In the genomic region with DNA sequence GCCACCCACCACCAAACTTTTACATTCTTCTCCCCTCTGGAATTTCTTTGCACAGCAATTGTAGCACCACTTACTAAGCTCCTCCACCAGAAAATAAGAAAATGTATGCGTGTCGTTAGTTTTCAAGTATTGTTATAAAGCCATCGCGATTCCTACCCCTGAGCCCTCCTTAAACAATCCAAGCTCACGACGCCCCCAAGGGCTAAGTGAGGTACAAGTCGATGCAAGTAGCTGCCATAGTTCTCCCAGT, we compare ENCODE assay signal across 8 cellular contexts. TPM values are rescaled to one million over a fixed set of nuclear protein-coding genes. Genes with fewer than 3 reads are reported as not detected.
DNase-seq lines count a peak whose midpoint lies in the region; ATAC-seq and TF ChIP-seq lines count a peak whose summit lies in the region.

No MANE protein-coding gene starts in this region.

- WGBS in lung, 2 donors, result 0 to 3% methylated on average over 7 of the region's 7 CpGs

- no peak for DNase-seq in GM06990 (ENCODE audit: extremely low read depth, insufficient read length)
- DNase-seq in MV-4-11 (lab: John Stamatoyannopoulos, UW), result peak; percentile 49
- DNase-seq in brain microvascular endothelial cell, result no peak
- no peak for DNase-seq in lung (ENCODE audit: low spot score)
- no peak for DNase-seq in uterus
- no peak for DNase-seq in iPS-NIHi11 (ENCODE audit: low spot score)
- DNase-seq in iPS-NIHi7 (ENCODE audit: extremely low spot score), result no peak
- DNase-seq in kidney glomerular epithelial cell (lab: John Stamatoyannopoulos, UW), result no peak

- H3K27me3 ChIP-seq in GM06990 (replicated peaks; ENCODE audit: control insufficient read depth, insufficient read depth, low read length) (no peaks in the 10 kb centered on the region), brain microvascular endothelial cell (replicated peaks) (peaks cover 16% of the 10 kb centered on the region), lung (ENCODE audit: control insufficient read depth, insufficient read depth) (no peaks in the 10 kb centered on the region), uterus (no peaks in the 10 kb centered on the region)

- H3K27ac ChIP-seq in brain microvascular endothelial cell (no peak overlapping the region), lung (ENCODE audit: low read depth in 1 of 2, low read length in 1 of 2) (peak overlapping the region; percentile 93), uterus (peak overlapping the region; percentile 86 to 91)

- peaks cover 11 to 13% of the 10 kb centered on the region in 2 donors for H3K4me1 ChIP-seq in lung (ENCODE audit: control insufficient read depth in 2 of 2, insufficient read depth in 2 of 2, low read length in 2 of 2)
- H3K4me1 ChIP-seq in uterus, result peaks cover 0 to 14% of the 10 kb centered on the region in 2 donors

- intact Hi-C loops in uterus (cut with DNase I; ENCODE audit: low total_unique reads), result no loop called here

- H3K36me3 ChIP-seq in GM06990 (ENCODE audit: control insufficient read depth, insufficient read depth, low read length), result no peaks in the 10 kb centered on the region
- H3K36me3 ChIP-seq in brain microvascular endothelial cell (replicated peaks), result no peaks in the 10 kb centered on the region
- peaks cover 0 to 7% of the 10 kb centered on the region in 2 donors for H3K36me3 ChIP-seq in lung (ENCODE audit: control insufficient read depth in 2 of 2, insufficient read depth in 2 of 2, low read length in 2 of 2)
- no peaks in the 10 kb centered on the region for H3K36me3 ChIP-seq in uterus

- in situ Hi-C loops in brain microvascular endothelial cell (cut with HindIII; ENCODE audit: low pct_ligation_motif_present, low sequenced_read_pairs), result no loop called here

- H3K9me3 ChIP-seq in lung (ENCODE audit: control insufficient read depth in 2 of 2, insufficient read depth in 1 of 2, low read length in 1 of 2), result no peaks in the 10 kb centered on the region
- H3K9me3 ChIP-seq in uterus, result no peaks in the 10 kb centered on the region

- no peak for ATAC-seq in lung (ENCODE audit: insufficient read depth, low FRiP score)

- no peak for TF ChIP-seq POLR2A in uterus (IDR thresholded peaks at IDR 0.05)

- H3K4me3 ChIP-seq in GM06990 (replicated peaks; ENCODE audit: low read depth, low read length), result peak overlapping the region; percentile 82
- H3K4me3 ChIP-seq in brain microvascular endothelial cell (ENCODE audit: low read depth, low read length), result peak overlapping the region; percentile 69
- peak overlapping the region; percentile 89 for H3K4me3 ChIP-seq in lung
- H3K4me3 ChIP-seq in uterus, result peak overlapping the region; percentile 57 to 93

- TF ChIP-seq CTCF in GM06990 (IDR thresholded peaks at IDR 0.05; ENCODE audit: insufficient read depth, low read length, poor library complexity, severe bottlenecking) (peak; percentile 8), brain microvascular endothelial cell (IDR thresholded peaks at IDR 0.05; ENCODE audit: low read depth, low read length, missing control alignments) (peak; percentile 48), lung (IDR thresholded peaks at IDR 0.05; ENCODE audit: control extremely low read depth, extremely low read depth) (no peak), uterus (IDR thresholded peaks at IDR 0.05) (peak in 1 of 4 experiments; percentile 20)

RNA-seq across cellular contexts. Expression of gene FRAT2, which starts 1.3 kb away (rescaled TPM):
- total RNA-seq in lung, result 10 to 100 TPM; 12.5 to 22.0 TPM
- 10 to 100 TPM in 1 of 2 donors, 1 to 10 TPM in 1; 7.0 to 25.9 TPM for polyA plus RNA-seq in lung
- total RNA-seq in uterus, result 10 to 100 TPM in 1 of 4 donors, 1 to 10 TPM in 3; 2.4 to 14.9 (median 4.8) TPM

RNA-seq across cellular contexts. Expression of gene FRAT1, which starts 14.2 kb away (rescaled TPM):
- total RNA-seq in lung, result 10 to 100 TPM in 1 of 2 donors, 1 to 10 TPM in 1; 4.0 to 10.9 TPM
- 10 to 100 TPM in 1 of 2 donors, 1 to 10 TPM in 1; 2.3 to 14.3 TPM for polyA plus RNA-seq in lung
- 1 to 10 TPM; 1.8 to 6.9 (median 3.2) TPM for total RNA-seq in uterus

RNA-seq across cellular contexts. Expression of gene ARHGAP19, which starts 40.8 kb away (rescaled TPM):
- 10 to 100 TPM; 10.0 to 20.4 TPM for total RNA-seq in lung
- 1 to 10 TPM; 1.9 to 6.9 TPM for polyA plus RNA-seq in lung
- total RNA-seq in uterus, result 10 to 100 TPM in 3 of 4 donors, 1 to 10 TPM in 1; 5.3 to 25.8 (median 14.0) TPM
